Comparison of ENCODE assay signal across 1 cellular context in the genomic region with DNA sequence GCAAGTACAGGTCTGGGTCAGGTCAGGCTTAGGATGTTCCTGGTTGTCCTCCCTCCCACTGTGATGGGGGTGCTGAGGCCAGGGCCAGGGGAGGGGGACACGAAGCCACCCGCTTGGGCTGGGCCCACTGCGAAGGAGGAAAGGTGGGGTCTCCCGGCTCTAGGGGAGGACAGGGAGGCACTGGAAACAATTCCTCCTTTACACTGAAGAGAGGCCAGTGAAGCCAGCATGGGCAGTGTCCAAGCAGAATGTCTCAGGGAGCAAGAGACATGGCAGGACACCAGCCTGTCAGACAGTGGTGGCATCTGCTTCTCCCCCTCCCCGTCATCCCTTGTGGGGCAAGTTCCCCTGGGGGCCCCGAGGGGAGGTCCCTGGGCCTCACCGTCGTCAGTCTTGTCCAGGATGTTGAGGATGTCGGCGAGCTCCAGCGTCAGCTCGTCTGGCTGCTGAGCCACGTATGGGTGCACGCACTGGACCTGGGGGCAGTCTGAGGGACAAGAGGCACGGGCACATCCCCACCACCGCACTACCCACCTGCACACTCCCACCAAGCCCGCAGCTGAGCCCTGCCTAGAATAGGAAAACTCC.
TF ChIP-seq lines count a peak whose summit lies in the region.

No MANE protein-coding gene starts in this region.

TF ChIP-seq in HepG2, 621 proteins besides CTCF, POLR2A, EP300 and RAD21 (continues in another document):
- no peak for TF ChIP-seq ZBTB33 (CRISPR knock-in tag; IDR thresholded peaks at IDR 0.05)
- TF ChIP-seq TRIM22 (IDR thresholded peaks at IDR 0.05): no peak
- TF ChIP-seq AGO2 (optimal IDR thresholded peaks at IDR 0.05; ENCODE audit: low read depth, low read length): peak; percentile 96
- no peak for TF ChIP-seq SAFB2 (CRISPR knock-in tag; IDR thresholded peaks at IDR 0.05; ENCODE audit: borderline replicate concordance, low read depth)
- TF ChIP-seq DPF2 (CRISPR knock-in tag; IDR thresholded peaks at IDR 0.05; ENCODE audit: borderline replicate concordance, low read depth): no peak
- no peak for TF ChIP-seq FOXP4 (CRISPR knock-in tag; IDR thresholded peaks at IDR 0.05)
- TF ChIP-seq WIZ (CRISPR knock-in tag; IDR thresholded peaks at IDR 0.05): no peak
- TF ChIP-seq AGO1 (IDR thresholded peaks at IDR 0.05; ENCODE audit: low read depth, low read length, poor library complexity, severe bottlenecking): peak; percentile 87
- no peak for TF ChIP-seq CENPT (CRISPR knock-in tag; IDR thresholded peaks at IDR 0.05; ENCODE audit: low read depth)
- no peak for TF ChIP-seq AHR (CRISPR knock-in tag; IDR thresholded peaks at IDR 0.05)
- TF ChIP-seq BRD4 (CRISPR knock-in tag; IDR thresholded peaks at IDR 0.05): no peak
- TF ChIP-seq MEIS2 (CRISPR knock-in tag; IDR thresholded peaks at IDR 0.05): no peak
- no peak for TF ChIP-seq HOXD1 (CRISPR knock-in tag; IDR thresholded peaks at IDR 0.05)
- TF ChIP-seq ZNF614 (CRISPR knock-in tag; IDR thresholded peaks at IDR 0.05; ENCODE audit: borderline replicate concordance): no peak
- TF ChIP-seq RBFOX2 (IDR thresholded peaks at IDR 0.05; ENCODE audit: low read depth, low read length): peak; percentile 69
- TF ChIP-seq SRF (IDR thresholded peaks at IDR 0.05; ENCODE audit: low read depth, low read length): no peak
- TF ChIP-seq ZNF235 (CRISPR knock-in tag; IDR thresholded peaks at IDR 0.05; ENCODE audit: borderline replicate concordance): no peak
- TF ChIP-seq, protein P1, sequence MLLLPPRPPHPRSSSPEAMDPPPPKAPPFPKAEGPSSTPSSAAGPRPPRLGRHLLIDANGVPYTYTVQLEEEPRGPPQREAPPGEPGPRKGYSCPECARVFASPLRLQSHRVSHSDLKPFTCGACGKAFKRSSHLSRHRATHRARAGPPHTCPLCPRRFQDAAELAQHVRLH (CRISPR knock-in tag; IDR thresholded peaks at IDR 0.05; ENCODE audit: borderline replicate concordance, low read depth): no peak
- no peak for TF ChIP-seq ZNF546 (CRISPR knock-in tag; conservative IDR thresholded peaks at IDR 0.05)
- no peak for TF ChIP-seq CAMTA2 (CRISPR knock-in tag; IDR thresholded peaks at IDR 0.05; ENCODE audit: borderline replicate concordance)
- TF ChIP-seq NR2F2 (IDR thresholded peaks at IDR 0.05; ENCODE audit: borderline replicate concordance, low read depth): no peak
- TF ChIP-seq ZFP91 (CRISPR knock-in tag; IDR thresholded peaks at IDR 0.05; ENCODE audit: borderline replicate concordance): no peak
- no peak for TF ChIP-seq JARID2 (CRISPR knock-in tag; IDR thresholded peaks at IDR 0.05; ENCODE audit: insufficient replicate concordance)
- no peak for TF ChIP-seq TBL1XR1 (IDR thresholded peaks at IDR 0.05; ENCODE audit: borderline replicate concordance, low read length, partially characterized antibody)
- peak; percentile 59 for TF ChIP-seq ZBTB38 (CRISPR knock-in tag; IDR thresholded peaks at IDR 0.05)
- TF ChIP-seq HMG20A (CRISPR knock-in tag; IDR thresholded peaks at IDR 0.05; ENCODE audit: borderline replicate concordance): no peak
- no peak for TF ChIP-seq GATAD1 (CRISPR knock-in tag; IDR thresholded peaks at IDR 0.05)
- TF ChIP-seq ZNF160 (CRISPR knock-in tag; IDR thresholded peaks at IDR 0.05): no peak
- no peak for TF ChIP-seq MLLT10 (CRISPR knock-in tag; IDR thresholded peaks at IDR 0.05)
- TF ChIP-seq FOSL1 (CRISPR knock-in tag; IDR thresholded peaks at IDR 0.05; ENCODE audit: borderline replicate concordance): no peak
- TF ChIP-seq ZBTB34 (CRISPR knock-in tag; IDR thresholded peaks at IDR 0.05): no peak
- TF ChIP-seq GPBP1L1 (CRISPR knock-in tag; IDR thresholded peaks at IDR 0.05): no peak
- TF ChIP-seq HNRNPH1 (optimal IDR thresholded peaks at IDR 0.05; ENCODE audit: low read depth, low read length): peak; percentile 53
- TF ChIP-seq, protein P2, sequence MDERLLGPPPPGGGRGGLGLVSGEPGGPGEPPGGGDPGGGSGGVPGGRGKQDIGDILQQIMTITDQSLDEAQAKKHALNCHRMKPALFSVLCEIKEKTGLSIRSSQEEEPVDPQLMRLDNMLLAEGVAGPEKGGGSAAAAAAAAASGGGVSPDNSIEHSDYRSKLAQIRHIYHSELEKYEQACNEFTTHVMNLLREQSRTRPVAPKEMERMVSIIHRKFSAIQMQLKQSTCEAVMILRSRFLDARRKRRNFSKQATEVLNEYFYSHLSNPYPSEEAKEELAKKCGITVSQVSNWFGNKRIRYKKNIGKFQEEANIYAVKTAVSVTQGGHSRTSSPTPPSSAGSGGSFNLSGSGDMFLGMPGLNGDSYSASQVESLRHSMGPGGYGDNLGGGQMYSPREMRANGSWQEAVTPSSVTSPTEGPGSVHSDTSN (CRISPR knock-in tag; IDR thresholded peaks at IDR 0.05): no peak
- no peak for TF ChIP-seq ATRX (CRISPR knock-in tag; IDR thresholded peaks at IDR 0.05; ENCODE audit: borderline replicate concordance)
- TF ChIP-seq, protein P3, sequence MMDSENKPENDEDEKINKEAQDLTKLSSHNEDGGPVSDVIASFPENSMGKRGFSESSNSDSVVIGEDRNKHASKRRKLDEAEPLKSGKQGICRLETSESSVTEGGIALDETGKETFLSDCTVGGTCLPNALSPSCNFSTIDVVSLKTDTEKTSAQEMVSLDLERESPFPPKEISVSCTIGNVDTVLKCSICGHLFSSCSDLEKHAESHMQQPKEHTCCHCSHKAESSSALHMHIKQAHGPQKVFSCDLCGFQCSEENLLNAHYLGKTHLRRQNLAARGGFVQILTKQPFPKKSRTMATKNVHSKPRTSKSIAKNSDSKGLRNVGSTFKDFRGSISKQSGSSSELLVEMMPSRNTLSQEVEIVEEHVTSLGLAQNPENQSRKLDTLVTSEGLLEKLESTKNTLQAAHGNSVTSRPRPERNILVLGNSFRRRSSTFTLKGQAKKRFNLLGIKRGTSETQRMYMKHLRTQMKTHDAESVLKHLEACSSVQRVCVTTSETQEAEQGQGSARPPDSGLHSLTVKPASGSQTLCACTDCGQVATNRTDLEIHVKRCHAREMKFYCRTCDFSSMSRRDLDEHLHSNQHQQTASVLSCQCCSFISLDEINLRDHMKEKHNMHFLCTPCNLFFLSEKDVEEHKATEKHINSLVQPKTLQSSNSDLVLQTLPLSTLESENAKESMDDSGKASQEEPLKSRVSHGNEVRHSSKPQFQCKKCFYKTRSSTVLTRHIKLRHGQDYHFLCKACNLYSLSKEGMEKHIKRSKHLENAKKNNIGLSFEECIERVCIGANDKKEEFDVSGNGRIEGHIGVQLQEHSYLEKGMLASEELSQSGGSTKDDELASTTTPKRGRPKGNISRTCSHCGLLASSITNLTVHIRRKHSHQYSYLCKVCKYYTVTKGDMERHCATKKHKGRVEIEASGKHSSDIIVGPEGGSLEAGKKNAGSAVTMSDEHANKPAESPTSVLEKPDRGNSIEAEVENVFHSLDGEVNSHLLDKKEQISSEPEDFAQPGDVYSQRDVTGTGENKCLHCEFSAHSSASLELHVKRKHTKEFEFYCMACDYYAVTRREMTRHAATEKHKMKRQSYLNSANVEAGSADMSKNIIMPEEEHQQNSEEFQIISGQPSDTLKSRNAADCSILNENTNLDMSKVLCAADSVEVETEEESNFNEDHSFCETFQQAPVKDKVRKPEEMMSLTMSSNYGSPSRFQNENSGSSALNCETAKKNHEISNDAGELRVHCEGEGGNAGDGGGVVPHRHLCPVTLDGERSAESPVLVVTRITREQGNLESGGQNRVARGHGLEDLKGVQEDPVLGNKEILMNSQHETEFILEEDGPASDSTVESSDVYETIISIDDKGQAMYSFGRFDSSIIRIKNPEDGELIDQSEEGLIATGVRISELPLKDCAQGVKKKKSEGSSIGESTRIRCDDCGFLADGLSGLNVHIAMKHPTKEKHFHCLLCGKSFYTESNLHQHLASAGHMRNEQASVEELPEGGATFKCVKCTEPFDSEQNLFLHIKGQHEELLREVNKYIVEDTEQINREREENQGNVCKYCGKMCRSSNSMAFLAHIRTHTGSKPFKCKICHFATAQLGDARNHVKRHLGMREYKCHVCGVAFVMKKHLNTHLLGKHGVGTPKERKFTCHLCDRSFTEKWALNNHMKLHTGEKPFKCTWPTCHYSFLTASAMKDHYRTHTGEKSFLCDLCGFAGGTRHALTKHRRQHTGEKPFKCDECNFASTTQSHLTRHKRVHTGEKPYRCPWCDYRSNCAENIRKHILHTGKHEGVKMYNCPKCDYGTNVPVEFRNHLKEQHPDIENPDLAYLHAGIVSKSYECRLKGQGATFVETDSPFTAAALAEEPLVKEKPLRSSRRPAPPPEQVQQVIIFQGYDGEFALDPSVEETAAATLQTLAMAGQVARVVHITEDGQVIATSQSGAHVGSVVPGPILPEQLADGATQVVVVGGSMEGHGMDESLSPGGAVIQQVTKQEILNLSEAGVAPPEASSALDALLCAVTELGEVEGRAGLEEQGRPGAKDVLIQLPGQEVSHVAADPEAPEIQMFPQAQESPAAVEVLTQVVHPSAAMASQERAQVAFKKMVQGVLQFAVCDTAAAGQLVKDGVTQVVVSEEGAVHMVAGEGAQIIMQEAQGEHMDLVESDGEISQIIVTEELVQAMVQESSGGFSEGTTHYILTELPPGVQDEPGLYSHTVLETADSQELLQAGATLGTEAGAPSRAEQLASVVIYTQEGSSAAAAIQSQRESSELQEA (CRISPR knock-in tag; IDR thresholded peaks at IDR 0.05; ENCODE audit: not compliant biosample characterization): no peak
- TF ChIP-seq ZNF850 (CRISPR knock-in tag; conservative IDR thresholded peaks at IDR 0.05): no peak
- TF ChIP-seq ZBTB21 (CRISPR knock-in tag; IDR thresholded peaks at IDR 0.05): no peak
- no peak for TF ChIP-seq TBP (CRISPR knock-in tag; IDR thresholded peaks at IDR 0.05)
- TF ChIP-seq ZNF776 (CRISPR knock-in tag; IDR thresholded peaks at IDR 0.05): 0 out of 2 replicates have a peak, but pooled peaks have one; percentile 37
- no peak for TF ChIP-seq PTBP1 (IDR thresholded peaks at IDR 0.05; ENCODE audit: low read depth, low read length, poor library complexity, severe bottlenecking)
- TF ChIP-seq ZNF891 (CRISPR knock-in tag; IDR thresholded peaks at IDR 0.05): no peak
